In the genomic region with DNA sequence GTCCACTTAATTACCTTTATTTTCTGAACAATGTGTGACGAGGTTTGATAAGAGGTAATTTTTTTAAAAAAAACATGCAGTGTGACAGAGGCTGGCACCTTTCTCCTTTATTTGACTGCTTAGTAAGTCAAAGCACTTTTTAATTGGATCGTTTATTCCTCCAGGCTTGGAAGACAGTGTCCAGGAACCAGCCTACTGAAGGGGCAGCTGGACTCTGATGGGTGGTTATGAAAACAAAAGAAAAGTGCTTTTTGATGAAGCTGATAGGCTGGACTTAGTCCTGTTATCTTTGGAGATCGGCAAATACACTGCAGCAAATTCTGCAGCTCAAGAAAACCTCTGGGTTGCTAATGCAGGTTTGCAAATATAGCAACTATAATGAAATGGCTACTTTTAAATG, we compare ENCODE assay signal across 14 cellular contexts.
DNase-seq lines count a peak whose midpoint lies in the region; ATAC-seq and TF ChIP-seq lines count a peak whose summit lies in the region.
"Had no signal": no experiment of that assay in that cellular context is flagged by ENCODE, and none has a peak within 500 bp of the region (broad histone marks: within the 10 kb centered on the region; RNA-seq: fewer than 3 reads in every experiment).

No MANE protein-coding gene starts in this region.

- ATAC-seq in HG03432 (IDR thresholded peaks at IDR 0.05; ENCODE audit: unreplicated experiment), result no peak

- H3K4me1 ChIP-seq in left ventricle myocardium inferior, result peaks cover 70% of the 10 kb centered on the region
- H3K4me1 ChIP-seq in right atrium auricular region, result peaks cover 0 to 38% of the 10 kb centered on the region in 2 donors
- peaks cover 27% of the 10 kb centered on the region for H3K4me1 ChIP-seq in vagina
- H3K4me1 ChIP-seq in mammary epithelial cell (ENCODE audit: insufficient read depth, low read length), result peaks cover 39% of the 10 kb centered on the region

- H3K27me3 ChIP-seq in left ventricle myocardium inferior (ENCODE audit: low read depth) (no peaks in the 10 kb centered on the region), right atrium auricular region (no peaks in the 10 kb centered on the region), vagina (no peaks in the 10 kb centered on the region), mammary epithelial cell (ENCODE audit: insufficient read depth, low read length) (no peaks in the 10 kb centered on the region)

- in situ Hi-C loops in mammary epithelial cell (cut with MboI; ENCODE audit: low sequenced_read_pairs in 2 of 2), result no loop called here

- no peak overlapping the region for H3K9ac ChIP-seq in mammary epithelial cell (ENCODE audit: insufficient read depth, low read length)

- peak overlapping the region; percentile 77 for H3K27ac ChIP-seq in left ventricle myocardium inferior (replicated peaks)
- H3K27ac ChIP-seq in right atrium auricular region, result peak overlapping the region in 1 of 2 donors; percentile 51
- H3K27ac ChIP-seq in VCaP, result peak overlapping the region; percentile 53
- peak overlapping the region; percentile 52 for H3K27ac ChIP-seq in vagina
- no peak overlapping the region for H3K27ac ChIP-seq in mammary epithelial cell (ENCODE audit: insufficient read depth, low read depth, low read length)
- H3K27ac ChIP-seq: PC-9 had no signal

- CTCF ChIA-PET in mammary epithelial cell (lab: Charles Lee; ENCODE audit: low non-redundant PET), result no interaction called here

- DNase-seq in left ventricle myocardium inferior (no peak), right atrium auricular region (ENCODE audit: low spot score) (no peak), NCI-H748 (lab: John Stamatoyannopoulos, UW; ENCODE audit: unreplicated experiment) (peak; percentile 67), vagina (ENCODE audit: extremely low spot score in 2 of 2) (no peak), ecto neural progenitor cell (ENCODE audit: low spot score) (no peak), mammary epithelial cell (no peak)
- DNase-seq: AML-193; CD4-positive, alpha-beta T cell; DND-41; GF-D8; GOT3; PC-9 had no signal

- H2AFZ ChIP-seq in mammary epithelial cell (ENCODE audit: low read depth, low read length), result no peak overlapping the region
- H2AFZ ChIP-seq: PC-9 had no signal

- TF ChIP-seq POLR2A in vagina (IDR thresholded peaks at IDR 0.05), result no peak

- H4K20me1 ChIP-seq in mammary epithelial cell (ENCODE audit: insufficient read depth, low read length), result no peaks in the 10 kb centered on the region

- dilution Hi-C loops in mammary epithelial cell (cut with HindIII; ENCODE audit: low sequenced_read_pairs), result no loop called here

- H3K4me3 ChIP-seq in left ventricle myocardium inferior, result no peak overlapping the region
- no peak overlapping the region for H3K4me3 ChIP-seq in right atrium auricular region
- no peak overlapping the region for H3K4me3 ChIP-seq in vagina
- H3K4me3 ChIP-seq in mammary epithelial cell (replicated peaks in 1 of 3; ENCODE audit: insufficient read depth in 1 of 3, low read depth in 2 of 3, low read length in 3 of 3), result no peak overlapping the region
- H3K4me3 ChIP-seq: PC-9 had no signal

- intact Hi-C loops in left ventricle myocardium inferior (cut with micrococcal nuclease), result no loop called here
- intact Hi-C loops in vagina (cut with DNase I), result no loop called here
- intact Hi-C loops in mammary epithelial cell (cut with micrococcal nuclease), result no loop called here

- no TSS peak for BruUV-seq in mammary epithelial cell (replicated peaks; lab: Mats Ljungman, UMichigan)

- H3K36me3 ChIP-seq in left ventricle myocardium inferior (peaks cover 22% of the 10 kb centered on the region), right atrium auricular region (no peaks in the 10 kb centered on the region), vagina (no peaks in the 10 kb centered on the region), mammary epithelial cell (ENCODE audit: insufficient read depth, low read length) (peaks cover 4% of the 10 kb centered on the region)

- TF ChIP-seq CTCF in left ventricle myocardium inferior (IDR thresholded peaks at IDR 0.05; ENCODE audit: borderline replicate concordance), result no peak
- TF ChIP-seq CTCF in right atrium auricular region (IDR thresholded peaks at IDR 0.05), result no peak
- TF ChIP-seq CTCF in VCaP (conservative IDR thresholded peaks at IDR 0.05), result no peak
- TF ChIP-seq CTCF in vagina (IDR thresholded peaks at IDR 0.05), result no peak
- no peak for TF ChIP-seq CTCF in mammary epithelial cell (conservative IDR thresholded peaks at IDR 0.05 in 1 of 2, IDR thresholded peaks at IDR 0.05 in 1 of 2; ENCODE audit: extremely low read depth in 1 of 2, insufficient read depth in 1 of 2, low read depth in 1 of 2, low read length in 2 of 2)

- H3K79me2 ChIP-seq in mammary epithelial cell (ENCODE audit: insufficient read depth, low read length), result peaks cover 30% of the 10 kb centered on the region

- H3K9me3 ChIP-seq in left ventricle myocardium inferior (replicated peaks) (peaks cover 9% of the 10 kb centered on the region), right atrium auricular region (peaks cover 0 to 7% of the 10 kb centered on the region in 2 donors), vagina (no peaks in the 10 kb centered on the region), mammary epithelial cell (replicated peaks; ENCODE audit: insufficient read depth, low read length) (no peaks in the 10 kb centered on the region)

- 93% methylated on average over 3 of the region's 3 CpGs for WGBS in mammary epithelial cell (ENCODE audit: low coverage, missing lambda C conversion rate)

- no peak overlapping the region for H3K4me2 ChIP-seq in mammary epithelial cell (ENCODE audit: insufficient read depth, low read depth, low read length)
- H3K4me2 ChIP-seq: PC-9 had no signal
